8 cellular contexts compared by ENCODE assay signal in genomic region chr20:38730989-38731737, GRCh38. TPM values are rescaled to one million over a fixed set of nuclear protein-coding genes. Genes with fewer than 3 reads are reported as not detected.
DNase-seq lines count a peak whose midpoint lies in the region; ATAC-seq, FAIRE-seq and TF ChIP-seq lines count a peak whose summit lies in the region.

No MANE protein-coding gene starts in this region.

- TF ChIP-seq CTCF in 22Rv1 (IDR thresholded peaks at IDR 0.05) = peak; percentile 98
- peak; percentile 96 for TF ChIP-seq CTCF in astrocyte of the cerebellum (IDR thresholded peaks at IDR 0.05; ENCODE audit: low read depth, low read length, missing control alignments)
- TF ChIP-seq CTCF in spleen (IDR thresholded peaks at IDR 0.05 in 8 of 11, conservative IDR thresholded peaks at IDR 0.05 in 3 of 11) = peak; percentile 77 to 97 (median 92)

- H3K27ac ChIP-seq in 22Rv1 = no peak overlapping the region
- no peak overlapping the region for H3K27ac ChIP-seq in spleen

- intact Hi-C loops in spleen (cut with DNase I; ENCODE audit: low total_unique reads) = no loop called here

- H3K4me1 Mint-ChIP-seq in T-helper 2 cell treated with Interferon-gamma antibody and Interleukin-4, amounts not matched to agents 5 μg/mL and 100 μg/mL, for 36 hours (ENCODE audit: low read depth) = peaks cover 26% of the 10 kb centered on the region

- H3K27me3 ChIP-seq in spleen (replicated peaks in 1 of 7) = peaks cover 30 to 100% (median 97%) of the 10 kb centered on the region in 7 donors

- H3K36me3 ChIP-seq in spleen = no peaks in the 10 kb centered on the region

- H3K27ac Mint-ChIP-seq in T-helper 2 cell treated with Interferon-gamma antibody and Interleukin-4, amounts not matched to agents 5 μg/mL and 100 μg/mL, for 36 hours = no peak overlapping the region

- H3K36me3 Mint-ChIP-seq in T-helper 2 cell treated with Interferon-gamma antibody and Interleukin-4, amounts not matched to agents 5 μg/mL and 100 μg/mL, for 36 hours (ENCODE audit: low read depth) = peaks cover 10% of the 10 kb centered on the region

- WGBS in spleen, 5 donors = 1 to 3% (median 1%) methylated on average over 33 to 40 of the region's 40 CpGs

- ATAC-seq in GM21360 (IDR thresholded peaks at IDR 0.05; ENCODE audit: unreplicated experiment) = no peak

- H3K4me1 ChIP-seq in spleen = peaks cover 6 to 58% (median 50%) of the 10 kb centered on the region in 6 donors

- H3K4me3 ChIP-seq in astrocyte of the cerebellum (ENCODE audit: low read depth, low read length) (peak overlapping the region; percentile 9), iPS-18c (ENCODE audit: insufficient read depth, low read depth, low read length) (peak overlapping the region; percentile 60), spleen (peak overlapping the region in 7 of 8 donors; percentile 6 to 63 (median 28))

- peak; percentile 90 for FAIRE-seq in GM12891 (lab: Jason Lieb, UNC)

- no peaks in the 10 kb centered on the region for H3K9me3 Mint-ChIP-seq in T-helper 2 cell treated with Interferon-gamma antibody and Interleukin-4, amounts not matched to agents 5 μg/mL and 100 μg/mL, for 36 hours

- DNase-seq in GM12891 (ENCODE audit: insufficient read length, low spot score) (peak; percentile 73), NAMALWA (ENCODE audit: low spot score) (peak; percentile 79), astrocyte of the cerebellum (ENCODE audit: low read depth) (no peak), spleen (peak; percentile 93)
- peak; percentile 64 for DNase-seq in T-helper 2 cell treated with Interferon-gamma antibody and Interleukin-4, amounts not matched to agents 5 μg/mL and 100 μg/mL, for 36 hours (ENCODE audit: low spot score)

- in situ Hi-C loops in astrocyte of the cerebellum (cut with HindIII; ENCODE audit: low sequenced_read_pairs) = no loop called here

- H3K27me3 Mint-ChIP-seq in T-helper 2 cell treated with Interferon-gamma antibody and Interleukin-4, amounts not matched to agents 5 μg/mL and 100 μg/mL, for 36 hours (ENCODE audit: low read depth) = peaks cover 95% of the 10 kb centered on the region

- no peak for TF ChIP-seq POLR2A in GM12891 (IDR thresholded peaks at IDR 0.05; ENCODE audit: low read depth, low read length)
- TF ChIP-seq POLR2A in spleen (IDR thresholded peaks at IDR 0.05) = no peak

- H3K4me3 Mint-ChIP-seq in T-helper 2 cell treated with Interferon-gamma antibody and Interleukin-4, amounts not matched to agents 5 μg/mL and 100 μg/mL, for 36 hours = peak overlapping the region; percentile 64

- peaks cover 6% of the 10 kb centered on the region for H3K9me3 ChIP-seq in iPS-18c (ENCODE audit: control insufficient read depth, insufficient read depth, low read length)
- H3K9me3 ChIP-seq in spleen = peaks cover 0 to 14% (median 0%) of the 10 kb centered on the region in 8 donors

TF ChIP-seq in GM12891, 5 proteins besides CTCF, POLR2A, EP300 and RAD21:
- TF ChIP-seq SPI1 (IDR thresholded peaks at IDR 0.05; ENCODE audit: low read depth, low read length) (no peak), PAX5 (IDR thresholded peaks at IDR 0.05; ENCODE audit: insufficient read depth, low read length, severe bottlenecking) (no peak), POU2F2 (IDR thresholded peaks at IDR 0.05; ENCODE audit: low read depth, low read length) (no peak), POLR2AphosphoS5 (IDR thresholded peaks at IDR 0.05; ENCODE audit: low read depth, low read length) (no peak), TAF1 (IDR thresholded peaks at IDR 0.05; ENCODE audit: low read depth, low read length) (no peak)

RNA-seq across cellular contexts. Expression of gene SLC32A1, which starts 6.9 kb away (rescaled TPM):
- polyA plus RNA-seq in GM12891 (2012; ENCODE audit: low read depth, missing spikeins) = 0.74 TPM
- not detected for total RNA-seq in spleen
- polyA plus RNA-seq in spleen = not detected

RNA-seq across cellular contexts. Expression of gene ACTR5, which starts 17.1 kb away (rescaled TPM):
- 3.0 TPM for polyA plus RNA-seq in GM12891 (2012; ENCODE audit: low read depth, missing spikeins)
- total RNA-seq in spleen = 10 to 100 TPM in 3 of 7 donors, 1 to 10 TPM in 4; 8.4 to 12.8 (median 9.6) TPM
- polyA plus RNA-seq in spleen = 10 to 100 TPM in 1 of 3 donors, 1 to 10 TPM in 2; 5.6 to 10.9 (median 9.4) TPM

Comparison
In these comparisons a context has a peak if more than half of its experiments do, and no peak if none do; other contexts are left out.
1. H3K4me3 ChIP-seq: peak in every context shown above with its lines; median percentile 60 in iPS-18c; 28 in spleen; 9 in astrocyte of the cerebellum.